ENCODE assay signal across 20 cellular contexts in genomic region chr17:64232466-64233262, GRCh38. TPM values are rescaled to one million over a fixed set of nuclear protein-coding genes. Genes with fewer than 3 reads are reported as not detected.
A peak's percentile ranks its signal among the peaks of the same experiment; 100 is the strongest.
DNase-seq lines count a peak whose midpoint lies in the region; ATAC-seq, FAIRE-seq and TF ChIP-seq lines count a peak whose summit lies in the region.
"Had no signal": no experiment of that assay in that cellular context is flagged by ENCODE, and none has a peak within 500 bp of the region (broad histone marks: within the 10 kb centered on the region; RNA-seq: fewer than 3 reads in every experiment).

No MANE protein-coding gene starts in this region.

- no peak overlapping the region for H3K4ac ChIP-seq in H1 (replicated peaks; ENCODE audit: insufficient read length, low read depth, low read length)

- no peak overlapping the region for H4K91ac ChIP-seq in H1 (replicated peaks; ENCODE audit: insufficient read length, low read length)

- no peaks in the 10 kb centered on the region for H3K27me3 Mint-ChIP-seq in CD4-positive, CD25-positive, alpha-beta regulatory T cell
- no peaks in the 10 kb centered on the region for H3K27me3 Mint-ChIP-seq in osteocyte (ENCODE audit: unreplicated experiment)
- H3K27me3 Mint-ChIP-seq in CD8-positive, alpha-beta T cell (ENCODE audit: low read depth): no peaks in the 10 kb centered on the region

- H3K27me3 ChIP-seq in CD4-positive, CD25-positive, alpha-beta regulatory T cell (ENCODE audit: control insufficient read depth, insufficient read depth, low read length): no peaks in the 10 kb centered on the region
- no peaks in the 10 kb centered on the region for H3K27me3 ChIP-seq in H1 (replicated peaks in 1 of 4; ENCODE audit: control insufficient read depth in 3 of 4, extremely low read depth in 1 of 4, insufficient read depth in 3 of 4, low read length in 3 of 4)
- H3K27me3 ChIP-seq in CD8-positive, alpha-beta T cell (ENCODE audit: insufficient read depth, low read length): no peaks in the 10 kb centered on the region
- H3K27me3 ChIP-seq: SJCRH30 had no signal

- 0 out of 4 replicates have a peak, but pooled peaks cover 0 to 6% of the 10 kb centered on the region in 2 experiments for H3K79me2 ChIP-seq in H1 (ENCODE audit: control insufficient read depth in 1 of 2, insufficient read depth in 2 of 2, low read length in 2 of 2)

- no peak for DNase-seq in CD4-positive, CD25-positive, alpha-beta regulatory T cell
- DNase-seq in RWPE1 (ENCODE audit: low spot score) (no peak), H1 (ENCODE audit: low read depth in 1 of 2, low spot score in 2 of 2) (no peak), osteocyte (ENCODE audit: extremely low spot score, unreplicated experiment) (no peak), midbrain (lab: John Stamatoyannopoulos, UW) (no peak), erythroblast (lab: John Stamatoyannopoulos, UW) (no peak)
- DNase-seq in CD8-positive, alpha-beta T cell: no peak
- DNase-seq: DMS53; NCI-H1092; NCI-H146; NCI-H526 treated with DMSO at 0.1 percent for 48 hours; NK-92 treated with Interleukin-12 subunit alpha and Interleukin-12 subunit beta, amount 100 ng/mL, for 24 hours; OCI-M1; SJCRH30; SW 1271 had no signal

- H3K9ac ChIP-seq in H1 (replicated peaks in 1 of 4; ENCODE audit: extremely low read depth in 1 of 4, low read depth in 3 of 4, low read length in 3 of 4): no peak overlapping the region
- H3K9ac ChIP-seq: KMS-11 had no signal

- peaks cover 0 to 1% of the 10 kb centered on the region in 2 experiments for H4K20me1 ChIP-seq in H1 (replicated peaks in 1 of 2; ENCODE audit: control insufficient read depth in 1 of 2, insufficient read depth in 2 of 2, low read length in 2 of 2)

- H3K4me3 ChIP-seq in CD4-positive, CD25-positive, alpha-beta regulatory T cell (ENCODE audit: low read depth, low read length): no peak overlapping the region
- no peak overlapping the region for H3K4me3 ChIP-seq in H1 (ENCODE audit: extremely low read depth in 1 of 4, insufficient read depth in 2 of 4, low read depth in 3 of 4, low read length in 4 of 4)
- no peak overlapping the region for H3K4me3 ChIP-seq in CD8-positive, alpha-beta T cell (ENCODE audit: low read depth, low read length)
- H3K4me3 ChIP-seq: SJCRH30 had no signal

- CTCF ChIA-PET in RWPE1 (lab: Yijun Ruan, JAX) (no interaction called here), H1 (lab: Charles Lee; ENCODE audit: partially characterized antibody) (interaction anchor here (0.6 to 1.9 kb wide), 8 partner anchors 8 to 1795 kb away, joined by 3 to 7 read pairs (median 3); no protein-coding TSS in a partner anchor)
- CTCF ChIA-PET in CD8-positive, alpha-beta T cell (lab: Charles Lee): interaction anchor here (1.0 kb wide), 1 partner anchor 21 kb away, joined by 3 read pairs; no protein-coding TSS in a partner anchor

- no peak for FAIRE-seq in H1 (lab: Jason Lieb, UNC)
- FAIRE-seq: GM19239 had no signal

- no peak overlapping the region for H2AFZ ChIP-seq in H1 (ENCODE audit: low read length)

- no peak overlapping the region for H2BK20ac ChIP-seq in H1 (ENCODE audit: low read length)

- TF ChIP-seq POLR2A in H1 (IDR thresholded peaks at IDR 0.05; ENCODE audit: control extremely low read depth in 1 of 2, low read depth in 2 of 2, low read length in 2 of 2): no peak
- TF ChIP-seq POLR2A in erythroblast (IDR thresholded peaks at IDR 0.05; ENCODE audit: low read length): no peak

- no peak overlapping the region for H3K23ac ChIP-seq in H1 (ENCODE audit: insufficient read length)

- no peak overlapping the region; a peak in 1 of 4 replicates for H3K4me2 ChIP-seq in H1 (ENCODE audit: insufficient read depth in 1 of 2, low read depth in 2 of 2, low read length in 2 of 2)
- H3K4me2 ChIP-seq: KMS-11 had no signal

- no peak for ATAC-seq in CD4-positive, CD25-positive, alpha-beta regulatory T cell (ENCODE audit: low read depth in 2 of 2)
- ATAC-seq in HG02798 (IDR thresholded peaks at IDR 0.05; ENCODE audit: poor library complexity, unreplicated experiment): no peak
- no peak for ATAC-seq in CD8-positive, alpha-beta T cell
- ATAC-seq: HCT116 had no signal

- 88% methylated on average over 2 of the region's 2 CpGs; no CpG with 5 or more reads in 1 of the 2 experiments for WGBS in H1 (ENCODE audit: extremely low coverage in 1 of 2, insufficient coverage in 1 of 2, insufficient read length in 1 of 2, insufficient replicate concordance in 2 of 2, low coverage in 1 of 2, low lambda C conversion rate in 2 of 2, missing lambda C conversion rate in 1 of 2), 2 experiments

- H3K4me1 ChIP-seq in CD4-positive, CD25-positive, alpha-beta regulatory T cell (ENCODE audit: control insufficient read depth, insufficient read depth, low read length, poor library complexity, severe bottlenecking): no peaks in the 10 kb centered on the region
- peaks cover 0 to 11% (median 4%) of the 10 kb centered on the region in 4 experiments; a peak in 5 of 7 replicates for H3K4me1 ChIP-seq in H1 (replicated peaks in 1 of 4; ENCODE audit: control insufficient read depth in 3 of 4, insufficient read depth in 4 of 4, low read length in 3 of 4)
- H3K4me1 ChIP-seq in CD8-positive, alpha-beta T cell (ENCODE audit: insufficient read depth, low read length): no peaks in the 10 kb centered on the region
- H3K4me1 ChIP-seq: SJCRH30 had no signal

- no peak overlapping the region for H3K18ac ChIP-seq in H1 (ENCODE audit: extremely low read depth, low read length)

- H4K5ac ChIP-seq in H1 (ENCODE audit: insufficient read length, low read depth, low read length): no peak overlapping the region

- H2BK12ac ChIP-seq in H1 (ENCODE audit: low read depth, low read length): no peak overlapping the region

- TF ChIP-seq CTCF in RWPE1 (conservative IDR thresholded peaks at IDR 0.05; ENCODE audit: low read depth) (no peak), H1 (IDR thresholded peaks at IDR 0.05; ENCODE audit: control extremely low read depth in 1 of 3, insufficient read depth in 1 of 3, low read depth in 1 of 3, low read length in 3 of 3) (no peak), osteocyte (IDR thresholded peaks at IDR 0.05) (no peak)
- TF ChIP-seq CTCF in CD8-positive, alpha-beta T cell (IDR thresholded peaks at IDR 0.05): no peak

- H2AK5ac ChIP-seq in H1 (ENCODE audit: low read depth, low read length): no peak overlapping the region

- no peak overlapping the region for H3K56ac ChIP-seq in H1 (replicated peaks; ENCODE audit: insufficient read length, low read depth, low read length)

- no peak overlapping the region for H2BK5ac ChIP-seq in H1 (ENCODE audit: low read depth, low read length)

- H3K9me3 ChIP-seq in CD4-positive, CD25-positive, alpha-beta regulatory T cell (ENCODE audit: control insufficient read depth in 2 of 2, low read length in 2 of 2): no peaks in the 10 kb centered on the region
- H3K9me3 ChIP-seq in H1 (ENCODE audit: insufficient read depth in 2 of 2, low read depth in 1 of 2, low read length in 1 of 2): no peaks in the 10 kb centered on the region
- no peaks in the 10 kb centered on the region for H3K9me3 ChIP-seq in CD8-positive, alpha-beta T cell (ENCODE audit: low read length)
- H3K9me3 ChIP-seq: SJCRH30 had no signal

- no peak overlapping the region for H3K27ac ChIP-seq in CD4-positive, CD25-positive, alpha-beta regulatory T cell (ENCODE audit: insufficient read depth, low read length, poor library complexity, severe bottlenecking)
- H3K27ac ChIP-seq in RWPE1 (peak overlapping the region; percentile 60), H1 (ENCODE audit: low read depth, low read length) (no peak overlapping the region)
- H3K27ac ChIP-seq in CD8-positive, alpha-beta T cell (ENCODE audit: low read depth, low read length): no peak overlapping the region
- H3K27ac ChIP-seq: C4-2B, KMS-11, SJCRH30 had no signal

- H4K8ac ChIP-seq in H1 (ENCODE audit: extremely low read depth, insufficient read depth, low read length): no peak overlapping the region

- H3K14ac ChIP-seq in H1 (ENCODE audit: insufficient read length): no peak overlapping the region

- H2BK15ac ChIP-seq in H1 (ENCODE audit: low read length): no peak overlapping the region

- peak overlapping the region in 2 of 3 donors; percentile 14 to 56 for H3K27ac Mint-ChIP-seq in CD4-positive, CD25-positive, alpha-beta regulatory T cell
- peak overlapping the region; percentile 97 for H3K27ac Mint-ChIP-seq in osteocyte (ENCODE audit: unreplicated experiment)
- H3K27ac Mint-ChIP-seq in CD8-positive, alpha-beta T cell: no peak overlapping the region

- no peaks in the 10 kb centered on the region for H3K9me3 Mint-ChIP-seq in CD4-positive, CD25-positive, alpha-beta regulatory T cell
- H3K9me3 Mint-ChIP-seq in osteocyte (ENCODE audit: unreplicated experiment): no peaks in the 10 kb centered on the region
- no peaks in the 10 kb centered on the region for H3K9me3 Mint-ChIP-seq in CD8-positive, alpha-beta T cell

- intact Hi-C loops in CD8-positive, alpha-beta T cell (cut with DNase I, micrococcal nuclease): no loop called here

- H3K36me3 Mint-ChIP-seq in CD4-positive, CD25-positive, alpha-beta regulatory T cell: peaks cover 6% of the 10 kb centered on the region
- H3K36me3 Mint-ChIP-seq in osteocyte (ENCODE audit: unreplicated experiment): peaks cover 17% of the 10 kb centered on the region
- H3K36me3 Mint-ChIP-seq in CD8-positive, alpha-beta T cell: peaks cover 6% of the 10 kb centered on the region

- H3K79me1 ChIP-seq in H1 (ENCODE audit: low read depth, low read length): no peaks in the 10 kb centered on the region; the same call in 1 of the 2 replicates

- POLR2A ChIA-PET in RWPE1 (lab: Yijun Ruan, JAX; ENCODE audit: low non-redundant PET): no interaction called here
- POLR2A ChIA-PET in H1 (lab: Charles Lee; ENCODE audit: partially characterized antibody): interaction anchor here (2.2 kb wide), 1 partner anchor 86 kb away, joined by 11 read pairs; no protein-coding TSS in a partner anchor
- POLR2A ChIA-PET in CD8-positive, alpha-beta T cell (lab: Charles Lee): no interaction called here

- no peak overlapping the region for H3K4me3 Mint-ChIP-seq in CD4-positive, CD25-positive, alpha-beta regulatory T cell
- no peak overlapping the region for H3K4me3 Mint-ChIP-seq in osteocyte (ENCODE audit: unreplicated experiment)
- H3K4me3 Mint-ChIP-seq in CD8-positive, alpha-beta T cell: no peak overlapping the region

- TF ChIP-seq RAD21 in H1 (IDR thresholded peaks at IDR 0.05 in 1 of 2, conservative IDR thresholded peaks at IDR 0.05 in 1 of 2; ENCODE audit: low read depth in 2 of 2, low read length in 2 of 2): no peak

- H3K36me3 ChIP-seq in CD4-positive, CD25-positive, alpha-beta regulatory T cell (ENCODE audit: control insufficient read depth, insufficient read depth, low read length): no peaks in the 10 kb centered on the region
- H3K36me3 ChIP-seq in H1 (ENCODE audit: control insufficient read depth in 2 of 4, insufficient read depth in 4 of 4, low read length in 3 of 4): no peaks in the 10 kb centered on the region; a peak in 1 of 8 replicates
- no peaks in the 10 kb centered on the region for H3K36me3 ChIP-seq in CD8-positive, alpha-beta T cell (ENCODE audit: insufficient read depth, low read length)

- peaks cover 6 to 13% (median 8%) of the 10 kb centered on the region in 4 donors for H3K4me1 Mint-ChIP-seq in CD4-positive, CD25-positive, alpha-beta regulatory T cell
- H3K4me1 Mint-ChIP-seq in osteocyte (ENCODE audit: unreplicated experiment): peaks cover 66% of the 10 kb centered on the region
- H3K4me1 Mint-ChIP-seq in CD8-positive, alpha-beta T cell (ENCODE audit: low read depth): no peaks in the 10 kb centered on the region

- no peak for TF ChIP-seq EP300 in H1 (IDR thresholded peaks at IDR 0.05; ENCODE audit: borderline replicate concordance in 1 of 2, low read depth in 2 of 2, low read length in 2 of 2)

- no peaks in the 10 kb centered on the region; the same call in 1 of the 2 replicates for H3K23me2 ChIP-seq in H1 (ENCODE audit: low read depth, low read length)

- no peak overlapping the region for H2BK120ac ChIP-seq in H1 (replicated peaks; ENCODE audit: low read depth, low read length)

RNA-seq across cellular contexts. Expression of gene TEX2, which starts 30.4 kb away (rescaled TPM):
- total RNA-seq in CD4-positive, CD25-positive, alpha-beta regulatory T cell: 9.3 TPM
- polyA plus RNA-seq in CD4-positive, CD25-positive, alpha-beta regulatory T cell: 1 to 10 TPM; 6.0 to 6.8 (median 6.1) TPM
- 15.6 and 16.3 TPM in 2 replicates for total RNA-seq in H1 (2021; fragmentation: NEBNext Ultra II Directional; extraction: Animal tissue kit (Norgen Biotek cat#: 25700))
- polyA plus RNA-seq in H1 (2011; rRNA removed): 6.1 TPM in 2 replicates
- 7.3 TPM for polyA plus RNA-seq in H1 (2011; cell fraction: cytosol; rRNA removed)
- 8.8 TPM for polyA plus RNA-seq in H1 (2011; cell fraction: nucleus; rRNA removed)
- polyA plus RNA-seq in H1 (2012, experiment 1 of 2): 7.0 to 8.2 TPM (median 7.3 TPM) in 4 replicates
- 1.3 TPM for polyA plus RNA-seq in H1 (2012, experiment 2 of 2)
- 10.4 TPM for polyA plus RNA-seq in H1 (2013, experiment 1 of 2)
- polyA plus RNA-seq in H1 (2013, experiment 2 of 2): 12.8 TPM
- polyA minus RNA-seq in H1 (2011; rRNA and poly(A)+ RNA removed): 14.8 and 15.2 TPM in 2 replicates
- 6.2 TPM for polyA minus RNA-seq in H1 (2011; cell fraction: cytosol; rRNA and poly(A)+ RNA removed)
- 13.3 TPM for polyA minus RNA-seq in H1 (2011; cell fraction: nucleus; rRNA and poly(A)+ RNA removed)
- total RNA-seq in osteocyte: 72.0 and 73.5 TPM in 2 replicates
- 1 to 10 TPM; 4.8 to 5.6 TPM for total RNA-seq in CD8-positive, alpha-beta T cell
